8 cellular contexts compared by ENCODE assay signal in the genomic region with DNA sequence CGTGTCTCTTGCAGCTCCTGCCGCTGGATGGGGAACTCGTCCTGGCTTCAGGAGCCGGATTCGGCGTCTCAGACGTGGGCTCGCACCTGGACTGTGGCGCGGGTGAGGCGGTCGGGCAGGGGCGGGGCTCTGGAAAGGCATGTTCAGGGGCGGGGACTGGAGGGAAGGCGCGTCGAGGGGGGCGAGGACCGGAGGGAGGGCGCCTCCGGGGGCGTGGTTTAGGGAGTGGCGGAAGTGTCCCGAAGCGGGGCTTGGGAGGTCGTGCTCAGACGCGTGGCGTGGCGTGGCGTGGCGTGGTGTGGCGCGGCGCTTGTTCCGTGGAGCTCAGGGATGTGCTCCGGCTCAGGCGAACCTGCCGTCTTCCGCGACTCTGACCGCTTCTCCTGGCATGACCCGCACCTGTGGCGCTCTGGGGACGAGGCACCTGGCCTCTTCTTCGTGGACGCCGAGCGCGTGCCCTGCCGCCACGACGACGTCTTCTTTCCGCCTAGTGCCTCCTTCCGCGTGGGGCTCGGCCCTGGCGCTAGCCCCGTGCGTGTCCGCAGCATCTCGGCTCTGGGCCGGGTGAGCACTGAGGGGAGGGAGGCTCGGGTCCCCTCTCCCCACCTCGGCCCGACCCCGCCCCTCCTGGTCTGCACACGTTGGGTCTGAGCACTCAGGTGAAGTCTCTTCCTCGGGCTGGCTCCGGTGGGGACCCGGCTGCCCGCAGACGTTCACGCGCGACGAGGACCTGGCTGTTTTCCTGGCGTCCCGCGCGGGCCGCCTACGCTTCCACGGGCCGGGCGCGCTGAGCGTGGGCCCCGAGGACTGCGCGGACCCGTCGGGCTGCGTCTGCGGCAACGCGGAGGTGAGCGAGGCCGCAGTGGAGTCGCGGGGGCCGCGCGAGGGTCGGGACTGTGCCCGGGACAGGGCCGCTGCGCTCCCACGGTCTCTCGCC. TPM values are rescaled to one million over a fixed set of nuclear protein-coding genes. Genes with fewer than 3 reads are reported as not detected.
A peak's percentile ranks its signal among the peaks of the same experiment; 100 is the strongest.
DNase-seq lines count a peak whose midpoint lies in the region; ATAC-seq and TF ChIP-seq lines count a peak whose summit lies in the region.

No MANE protein-coding gene starts in this region.

- peaks cover 0 to 32% of the 10 kb centered on the region in 2 donors for H3K4me1 ChIP-seq in right atrium auricular region

- H3K36me3 ChIP-seq in right atrium auricular region = peaks cover 9% of the 10 kb centered on the region

- peak overlapping the region; percentile 24 to 53 for H3K4me3 ChIP-seq in right atrium auricular region
- H3K4me3 ChIP-seq in skin epidermis = peak overlapping the region; percentile 21 to 45 (median 26)

- TF ChIP-seq CTCF in right atrium auricular region (IDR thresholded peaks at IDR 0.05) = no peak

- ATAC-seq in HG02943 (IDR thresholded peaks at IDR 0.05; ENCODE audit: low read depth, unreplicated experiment) = peak; percentile 73
- ATAC-seq in HG02678 (IDR thresholded peaks at IDR 0.05; ENCODE audit: unreplicated experiment) = no peak

- peaks cover 6 to 33% of the 10 kb centered on the region in 2 donors for H3K27me3 ChIP-seq in right atrium auricular region

- H3K27ac ChIP-seq in right atrium auricular region (no peak overlapping the region), skin epidermis (peak overlapping the region in 13 of 21 experiments; percentile 11 to 84 (median 56))

- no peaks in the 10 kb centered on the region for H3K9me3 ChIP-seq in right atrium auricular region

- DNase-seq in ELR (ENCODE audit: low read depth) (peak; percentile 54), NCI-H82 (lab: John Stamatoyannopoulos, UW) (peak; percentile 93), right atrium auricular region (ENCODE audit: low spot score) (no peak), NCI-H1694 treated with DMSO at 0.1 percent for 48 hours (lab: John Stamatoyannopoulos, UW) (no peak)
- peak; percentile 89 for DNase-seq in activated effector memory CD4-positive, alpha-beta T cell treated with anti-CD3 and anti-CD28 coated beads, Interleukin-2, amount 50 U/mL, for 16 hours

RNA-seq across cellular contexts. Expression of gene AMN, which starts 6.2 kb away (rescaled TPM):
- total RNA-seq in right atrium auricular region = under 1 TPM in 1 of 2 donors, not detected in 1; 0.71 TPM

Comparison
In these comparisons a context has a peak if more than half of its experiments do, and no peak if none do; other contexts are left out.
1. DNase-seq: peak in ELR (single experiment), NCI-H82 (single experiment) and activated effector memory CD4-positive, alpha-beta T cell treated with anti-CD3 and anti-CD28 coated beads, Interleukin-2, amount 50 U/mL, for 16 hours (single experiment); none in right atrium auricular region (single experiment) and NCI-H1694 treated with DMSO at 0.1 percent for 48 hours (single experiment).
2. H3K27ac ChIP-seq: peak in skin epidermis (13 of 21); none in right atrium auricular region (0 of 2).